Comparison of ENCODE assay signal across 1 cellular context in the genomic region with DNA sequence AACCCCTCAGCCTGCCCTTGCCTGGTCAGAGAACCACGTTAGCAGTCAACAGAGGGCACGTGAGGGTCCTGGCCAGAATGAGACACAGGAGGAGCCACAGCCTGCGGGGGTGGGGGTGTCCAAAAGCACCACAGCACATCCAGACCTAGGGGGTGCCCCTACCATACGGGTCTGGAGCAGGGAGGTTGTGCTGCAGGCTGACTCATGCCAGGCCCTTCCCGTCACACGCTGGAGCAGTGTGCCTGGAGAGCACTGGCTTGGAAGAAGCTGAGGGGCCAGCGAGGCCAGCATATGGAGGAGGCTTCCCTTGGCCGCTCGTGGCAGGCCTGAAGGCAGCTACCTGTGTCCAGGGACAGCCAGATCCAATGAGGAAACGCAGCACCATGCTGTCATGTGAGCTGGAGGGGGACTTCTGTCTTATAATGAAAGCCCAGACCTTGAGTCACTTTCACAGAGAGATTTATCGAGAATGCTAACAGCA.
TF ChIP-seq lines count a peak whose summit lies in the region.

No MANE protein-coding gene starts in this region.

TF ChIP-seq in HCT116, 20 proteins besides CTCF, POLR2A, EP300 and RAD21 (continued from another document):
- no peak for TF ChIP-seq REST (IDR thresholded peaks at IDR 0.05; ENCODE audit: low read depth)
- TF ChIP-seq ELF1 (IDR thresholded peaks at IDR 0.05; ENCODE audit: borderline replicate concordance, low read depth), result no peak
- no peak for TF ChIP-seq POLR2AphosphoS5 (IDR thresholded peaks at IDR 0.05; ENCODE audit: low read depth, low read length)
- TF ChIP-seq ATF3 (IDR thresholded peaks at IDR 0.05), result no peak
- TF ChIP-seq MAX (IDR thresholded peaks at IDR 0.05), result no peak
